ENCODE assay signal across 8 cellular contexts in genomic region chr3:194472290-194472920, GRCh38. TPM values are rescaled to one million over a fixed set of nuclear protein-coding genes. Genes with fewer than 3 reads are reported as not detected.
DNase-seq lines count a peak whose midpoint lies in the region; ATAC-seq and TF ChIP-seq lines count a peak whose summit lies in the region.

No MANE protein-coding gene starts in this region.

- TF ChIP-seq EP300 in transverse colon (IDR thresholded peaks at IDR 0.05; ENCODE audit: low read depth): no peak

- H3K4me3 ChIP-seq in cardiac fibroblast (replicated peaks in 1 of 2; ENCODE audit: low read depth in 2 of 2, low read length in 2 of 2) (no peak overlapping the region), left lung (no peak overlapping the region), transverse colon (no peak overlapping the region)

- TF ChIP-seq CTCF in cardiac fibroblast (IDR thresholded peaks at IDR 0.05; ENCODE audit: low read depth, low read length): peak; percentile 99
- peak; percentile 87 to 98 for TF ChIP-seq CTCF in left lung (IDR thresholded peaks at IDR 0.05)
- TF ChIP-seq CTCF in transverse colon (IDR thresholded peaks at IDR 0.05): peak; percentile 93 to 97 (median 96)

- H3K9me3 ChIP-seq in left lung (no peaks in the 10 kb centered on the region), transverse colon (no peaks in the 10 kb centered on the region)

- WGBS in transverse colon (ENCODE audit: low coverage in 1 of 2), 2 donors: 74 to 76% methylated on average over 4 of the region's 4 CpGs

- in situ Hi-C loops in transverse colon (cut with MboI; ENCODE audit: low pct_ligation_motif_present in 1 of 4, low pct_unique_long_range_greater_than_20kb in 1 of 4, low sequenced_read_pairs in 3 of 4): loop anchor here in 1 of 4 donors (10.0 kb wide), 1 partner anchor 102 kb away; no protein-coding TSS in a partner anchor

- H3K27ac ChIP-seq in left lung (no peak overlapping the region), transverse colon (no peak overlapping the region)

- peaks cover 0 to 46% of the 10 kb centered on the region in 2 donors for H3K4me1 ChIP-seq in left lung
- peaks cover 0 to 23% (median 6%) of the 10 kb centered on the region in 4 donors for H3K4me1 ChIP-seq in transverse colon

- DNase-seq in DMS 273 treated with DMSO at 0.1 percent for 48 hours (lab: John Stamatoyannopoulos, UW) (peak; percentile 42), NOMO-1 treated with DMSO at 0.1 percent for 48 hours (lab: John Stamatoyannopoulos, UW; ENCODE audit: unreplicated experiment) (peak; percentile 85), cardiac fibroblast (ENCODE audit: low read depth in 2 of 2) (peak; percentile 80 to 86), left lung (no peak), transverse colon (no peak)

- H3K36me3 ChIP-seq in left lung (no peaks in the 10 kb centered on the region), transverse colon (no peaks in the 10 kb centered on the region)

- TF ChIP-seq POLR2A in transverse colon (IDR thresholded peaks at IDR 0.05): no peak

- ATAC-seq in GM19328 (IDR thresholded peaks at IDR 0.05; ENCODE audit: unreplicated experiment) (peak; percentile 70), HG03520 (IDR thresholded peaks at IDR 0.05; ENCODE audit: unreplicated experiment) (peak; percentile 81), left lung (peak; percentile 95), HG02840 (IDR thresholded peaks at IDR 0.05; ENCODE audit: low FRiP score, unreplicated experiment) (no peak)

- H3K27me3 ChIP-seq in left lung (no peaks in the 10 kb centered on the region), transverse colon (no peaks in the 10 kb centered on the region)

- intact Hi-C loops in left lung (cut with DNase I): no loop called here
- intact Hi-C loops in transverse colon (cut with DNase I; ENCODE audit: low total_unique reads): loop anchor here (5.0 kb wide), 1 partner anchor 125 kb away; no protein-coding TSS in a partner anchor

RNA-seq across cellular contexts. Expression of gene ATP13A3, which starts 14.4 kb away (rescaled TPM):
- total RNA-seq in left lung (100 to 1,000 TPM; 121 to 123 TPM), transverse colon (100 to 1,000 TPM in 2 of 4 donors, 10 to 100 TPM in 2; 23.6 to 129 (median 69.8) TPM)

Comparison
In these comparisons a context has a peak if more than half of its experiments do, and no peak if none do; other contexts are left out.
1. DNase-seq: peak in DMS 273 treated with DMSO at 0.1 percent for 48 hours (single experiment), NOMO-1 treated with DMSO at 0.1 percent for 48 hours (single experiment) and cardiac fibroblast (2 of 2); none in left lung (0 of 2) and transverse colon (single experiment).
2. Peak in every context shown above with its lines, with median percentiles within 50 percentile points of each other: CTCF ChIP-seq.